ENCODE assay signal across 8 cellular contexts in the genomic region with DNA sequence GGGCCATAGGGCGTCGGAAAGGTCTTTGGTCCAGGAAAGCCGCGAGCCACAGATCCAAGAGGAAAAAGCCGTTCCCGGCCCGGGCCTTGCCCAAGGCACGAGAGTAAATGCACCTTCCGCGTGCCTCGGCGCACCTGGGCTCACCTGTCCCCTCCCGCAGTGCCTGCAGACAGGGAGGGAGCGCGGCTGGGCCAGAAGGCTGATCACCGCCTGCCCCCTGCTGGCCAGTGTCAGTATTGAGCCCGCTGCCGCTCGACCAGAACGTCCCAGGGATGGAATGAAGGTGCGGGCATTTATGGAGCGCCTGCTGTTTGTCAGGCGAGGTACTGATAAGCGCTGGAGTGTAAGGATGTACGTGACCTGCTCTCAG. TPM values are rescaled to one million over a fixed set of nuclear protein-coding genes. Genes with fewer than 3 reads are reported as not detected.
DNase-seq lines count a peak whose midpoint lies in the region; ATAC-seq, FAIRE-seq and TF ChIP-seq lines count a peak whose summit lies in the region.

No MANE protein-coding gene starts in this region.

- DNase-seq in GM12892 (ENCODE audit: insufficient read length): peak; percentile 82
- DNase-seq in NCI-H510A treated with DMSO at 0.1 percent for 48 hours (lab: John Stamatoyannopoulos, UW): peak; percentile 86
- peak; percentile 85 for DNase-seq in activated CD4-positive, alpha-beta T cell treated with anti-CD3 and anti-CD28 coated beads, Interleukin-2, amount 50 U/mL, for 1 hour
- DNase-seq in left lobe of liver (ENCODE audit: low spot score): peak; percentile 90
- DNase-seq in stimulated activated CD4-positive, alpha-beta T cell treated with anti-CD3 and anti-CD28 coated beads, Interleukin-2, amount 100 ng/mL, for 24 hours: peak; percentile 89 to 91

- peak overlapping the region; percentile 76 for H3K4me3 Mint-ChIP-seq in dendritic cell treated with granulocyte-macrophage colony-stimulating factor and Interleukin-4, amounts not matched to agents 40 ng/mL and 50 ng/mL, for 4 days

- no peaks in the 10 kb centered on the region for H3K9me3 Mint-ChIP-seq in dendritic cell treated with granulocyte-macrophage colony-stimulating factor and Interleukin-4, amounts not matched to agents 40 ng/mL and 50 ng/mL, for 4 days

- peak overlapping the region; percentile 61 for H3K27ac Mint-ChIP-seq in dendritic cell treated with granulocyte-macrophage colony-stimulating factor and Interleukin-4, amounts not matched to agents 40 ng/mL and 50 ng/mL, for 4 days

- H3K4me1 Mint-ChIP-seq in dendritic cell treated with granulocyte-macrophage colony-stimulating factor and Interleukin-4, amounts not matched to agents 40 ng/mL and 50 ng/mL, for 4 days (ENCODE audit: low read depth): peaks cover 9% of the 10 kb centered on the region

- intact Hi-C loops in dendritic cell treated with granulocyte-macrophage colony-stimulating factor and Interleukin-4, amounts not matched to agents 40 ng/mL and 50 ng/mL, for 4 days (cut with micrococcal nuclease): loop anchor here (1.0 to 2.0 kb wide), 3 partner anchors 23 to 371 kb away; partner anchors contain the start of gene ZHX3

- ATAC-seq in HG03342 (IDR thresholded peaks at IDR 0.05; ENCODE audit: unreplicated experiment) (peak; percentile 71), left lobe of liver (peak; percentile 84), GM21619 (IDR thresholded peaks at IDR 0.05; ENCODE audit: unreplicated experiment) (no peak)

- no peaks in the 10 kb centered on the region for H3K36me3 Mint-ChIP-seq in dendritic cell treated with granulocyte-macrophage colony-stimulating factor and Interleukin-4, amounts not matched to agents 40 ng/mL and 50 ng/mL, for 4 days (ENCODE audit: low read depth)

- TF ChIP-seq POLR2A in GM12892 (IDR thresholded peaks at IDR 0.05; ENCODE audit: low read depth, low read length): no peak

- FAIRE-seq in GM12892 (lab: Jason Lieb, UNC): peak; percentile 97

- peaks cover 50% of the 10 kb centered on the region for H3K27me3 Mint-ChIP-seq in dendritic cell treated with granulocyte-macrophage colony-stimulating factor and Interleukin-4, amounts not matched to agents 40 ng/mL and 50 ng/mL, for 4 days

RNA-seq across cellular contexts. Expression of gene LPIN3, which starts 0.7 kb away (rescaled TPM):
- polyA plus RNA-seq in GM12892 (2012; ENCODE audit: missing spikeins): 0.11 TPM
- 32.2 TPM for total RNA-seq in left lobe of liver

RNA-seq across cellular contexts. Expression of gene ZHX3, which starts 22.4 kb away (rescaled TPM):
- 6.7 TPM for polyA plus RNA-seq in GM12892 (2012; ENCODE audit: missing spikeins)
- total RNA-seq in left lobe of liver: 51.4 TPM

RNA-seq across cellular contexts. Expression of gene EMILIN3, which starts 26.7 kb away (rescaled TPM):
- polyA plus RNA-seq in GM12892 (2012; ENCODE audit: missing spikeins): not detected
- total RNA-seq in left lobe of liver: 0.30 TPM
